ENCODE assay signal across 15 cellular contexts in the genomic region with DNA sequence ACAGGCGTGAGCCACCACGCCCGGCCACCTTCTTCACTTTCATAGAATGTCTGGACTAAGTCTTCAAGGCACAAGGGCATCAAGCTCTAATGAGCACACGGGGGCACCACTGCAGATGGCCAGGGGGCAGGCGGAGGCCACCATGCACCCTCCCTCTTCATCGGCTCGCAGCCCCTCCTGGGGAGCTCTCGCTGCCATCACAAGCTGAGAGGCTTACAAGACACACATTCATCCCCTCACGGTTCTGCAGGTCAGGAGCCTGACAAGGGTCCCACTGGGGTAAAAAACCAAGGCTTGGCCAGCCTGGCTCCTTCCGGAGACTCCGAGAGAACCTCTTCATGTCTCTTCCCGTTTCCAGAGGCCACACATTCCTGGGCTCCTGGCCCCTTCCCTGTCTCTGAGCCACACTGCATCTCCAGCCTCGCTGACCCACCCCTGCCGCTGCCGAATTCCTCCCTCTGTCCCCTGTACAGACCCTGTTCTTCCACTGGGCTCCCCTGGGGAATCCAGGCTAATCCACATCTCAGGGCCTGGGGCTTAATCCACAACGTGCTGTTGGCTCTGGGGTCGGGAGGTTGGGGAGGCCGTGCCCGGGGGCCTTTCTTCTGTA. TPM values are rescaled to one million over a fixed set of nuclear protein-coding genes. Genes with fewer than 3 reads are reported as not detected.
A peak's percentile ranks its signal among the peaks of the same experiment; 100 is the strongest.
DNase-seq lines count a peak whose midpoint lies in the region; ATAC-seq and TF ChIP-seq lines count a peak whose summit lies in the region.
"Had no signal": no experiment of that assay in that cellular context is flagged by ENCODE, and none has a peak within 500 bp of the region (broad histone marks: within the 10 kb centered on the region; RNA-seq: fewer than 3 reads in every experiment).

No MANE protein-coding gene starts in this region.

- CTCF ChIA-PET in activated CD4-positive, alpha-beta T cell treated with anti-CD3 and anti-CD28 coated beads, Interleukin-2, amount 10 ng/mL, durations not matched to agents 7 days and 5 days (lab: Charles Lee) = no interaction called here
- CTCF ChIA-PET in Calu3 (lab: Charles Lee) (no interaction called here), MCF 10A (lab: Yijun Ruan, JAX) (no interaction called here)

- H3K9me3 Mint-ChIP-seq in activated CD4-positive, alpha-beta T cell treated with anti-CD3 and anti-CD28 coated beads, Interleukin-2, amount 10 ng/mL, durations not matched to agents 7 days and 5 days = no peaks in the 10 kb centered on the region
- no peaks in the 10 kb centered on the region for H3K9me3 Mint-ChIP-seq in activated T-helper 17 cell treated with anti-CD3 and anti-CD28 coated beads, Interleukin-2, amount 50 U/mL, for 72 hours
- no peaks in the 10 kb centered on the region for H3K9me3 Mint-ChIP-seq in natural killer cell treated with Interleukin-12 subunit alpha and Interleukin-12 subunit beta and Interleukin-15 and Interleukin-18, amount 100 ng/mL, for 72 hours
- H3K9me3 Mint-ChIP-seq in Calu3 (ENCODE audit: low read depth, unreplicated experiment) = no peaks in the 10 kb centered on the region
- H3K9me3 Mint-ChIP-seq in MCF 10A (ENCODE audit: unreplicated experiment) = no peaks in the 10 kb centered on the region
- H3K9me3 Mint-ChIP-seq: H9 had no signal

- H3K27me3 Mint-ChIP-seq in activated CD4-positive, alpha-beta T cell treated with anti-CD3 and anti-CD28 coated beads, Interleukin-2, amount 10 ng/mL, durations not matched to agents 7 days and 5 days = peaks cover 27% of the 10 kb centered on the region
- H3K27me3 Mint-ChIP-seq in activated T-helper 17 cell treated with anti-CD3 and anti-CD28 coated beads, Interleukin-2, amount 50 U/mL, for 72 hours = peaks cover 9% of the 10 kb centered on the region
- H3K27me3 Mint-ChIP-seq in natural killer cell treated with Interleukin-12 subunit alpha and Interleukin-12 subunit beta and Interleukin-15 and Interleukin-18, amount 100 ng/mL, for 72 hours = peaks cover 52 to 57% of the 10 kb centered on the region in 2 donors
- peaks cover 54% of the 10 kb centered on the region for H3K27me3 Mint-ChIP-seq in Calu3 (ENCODE audit: unreplicated experiment)
- H3K27me3 Mint-ChIP-seq in MCF 10A (ENCODE audit: insufficient read depth, unreplicated experiment) = peaks cover 26% of the 10 kb centered on the region

- no peak for ATAC-seq in activated T-helper 17 cell treated with anti-CD3 and anti-CD28 coated beads, Interleukin-2, amount 50 U/mL, for 72 hours (replicated peaks)
- peak in 1 of 2 donors; percentile 13 for ATAC-seq in natural killer cell treated with Interleukin-12 subunit alpha and Interleukin-12 subunit beta and Interleukin-15 and Interleukin-18, amount 100 ng/mL, for 72 hours

- BruUV-seq in Calu3 (replicated peaks; lab: Mats Ljungman, UMichigan) (no TSS peak), MCF 10A (replicated peaks; lab: Mats Ljungman, UMichigan) (no TSS peak)

- peak overlapping the region; percentile 92 for H3K27ac Mint-ChIP-seq in activated CD4-positive, alpha-beta T cell treated with anti-CD3 and anti-CD28 coated beads, Interleukin-2, amount 10 ng/mL, durations not matched to agents 7 days and 5 days
- H3K27ac Mint-ChIP-seq in activated T-helper 17 cell treated with anti-CD3 and anti-CD28 coated beads, Interleukin-2, amount 50 U/mL, for 72 hours = no peak overlapping the region
- H3K27ac Mint-ChIP-seq in natural killer cell treated with Interleukin-12 subunit alpha and Interleukin-12 subunit beta and Interleukin-15 and Interleukin-18, amount 100 ng/mL, for 72 hours = peak overlapping the region in 1 of 2 donors; percentile 76
- H3K27ac Mint-ChIP-seq in Calu3 (ENCODE audit: unreplicated experiment) (no peak overlapping the region), MCF 10A (ENCODE audit: low read depth, unreplicated experiment) (no peak overlapping the region)

- DNase-seq in activated CD4-positive, alpha-beta T cell treated with anti-CD3 and anti-CD28 coated beads, Interleukin-2, amount 10 ng/mL, durations not matched to agents 7 days and 5 days = no peak
- DNase-seq in activated CD4-positive, alpha-beta T cell treated with anti-CD3 and anti-CD28 coated beads for 1 hour = no peak
- DNase-seq in ELF-1 (ENCODE audit: low read depth, low spot score) (peak; percentile 56), Calu3 (no peak), MCF 10A (ENCODE audit: unreplicated experiment) (no peak), NCI-H2107 (lab: John Stamatoyannopoulos, UW) (no peak)
- DNase-seq in natural killer cell treated with Interleukin-12 subunit alpha and Interleukin-12 subunit beta and Interleukin-15 and Interleukin-18, amount 100 ng/mL, for 72 hours (ENCODE audit: low spot score) = no peak
- DNase-seq: Caco-2, cerebellar nuclear complex, foreskin fibroblast, GF-D8, H9, NCI-H2081 treated with DMSO at 0.1 percent for 48 hours, NCI-H748 treated with DMSO at 0.1 percent for 48 hours had no signal

- no peak for TF ChIP-seq CTCF in Calu3 (IDR thresholded peaks at IDR 0.05; ENCODE audit: unreplicated experiment)
- TF ChIP-seq CTCF in MCF 10A (IDR thresholded peaks at IDR 0.05; ENCODE audit: unreplicated experiment) = no peak

- H3K36me3 Mint-ChIP-seq in activated CD4-positive, alpha-beta T cell treated with anti-CD3 and anti-CD28 coated beads, Interleukin-2, amount 10 ng/mL, durations not matched to agents 7 days and 5 days (ENCODE audit: low read depth) = peaks cover 4% of the 10 kb centered on the region
- no peaks in the 10 kb centered on the region for H3K36me3 Mint-ChIP-seq in activated T-helper 17 cell treated with anti-CD3 and anti-CD28 coated beads, Interleukin-2, amount 50 U/mL, for 72 hours (ENCODE audit: low read depth)
- H3K36me3 Mint-ChIP-seq in natural killer cell treated with Interleukin-12 subunit alpha and Interleukin-12 subunit beta and Interleukin-15 and Interleukin-18, amount 100 ng/mL, for 72 hours = no peaks in the 10 kb centered on the region
- H3K36me3 Mint-ChIP-seq in Calu3 (ENCODE audit: insufficient read depth, unreplicated experiment) (no peaks in the 10 kb centered on the region), MCF 10A (ENCODE audit: insufficient read depth, unreplicated experiment) (no peaks in the 10 kb centered on the region)

- H3K4me1 Mint-ChIP-seq in activated CD4-positive, alpha-beta T cell treated with anti-CD3 and anti-CD28 coated beads, Interleukin-2, amount 10 ng/mL, durations not matched to agents 7 days and 5 days = peaks cover 23% of the 10 kb centered on the region
- peaks cover 11% of the 10 kb centered on the region for H3K4me1 Mint-ChIP-seq in activated T-helper 17 cell treated with anti-CD3 and anti-CD28 coated beads, Interleukin-2, amount 50 U/mL, for 72 hours
- H3K4me1 Mint-ChIP-seq in natural killer cell treated with Interleukin-12 subunit alpha and Interleukin-12 subunit beta and Interleukin-15 and Interleukin-18, amount 100 ng/mL, for 72 hours (ENCODE audit: low read depth in 2 of 2) = peaks cover 21 to 22% of the 10 kb centered on the region in 2 donors
- H3K4me1 Mint-ChIP-seq in Calu3 (ENCODE audit: low read depth, unreplicated experiment) = no peaks in the 10 kb centered on the region
- H3K4me1 Mint-ChIP-seq in MCF 10A (ENCODE audit: insufficient read depth, unreplicated experiment) = no peaks in the 10 kb centered on the region

- H3K4me3 Mint-ChIP-seq in activated CD4-positive, alpha-beta T cell treated with anti-CD3 and anti-CD28 coated beads, Interleukin-2, amount 10 ng/mL, durations not matched to agents 7 days and 5 days = peak overlapping the region; percentile 74
- peak overlapping the region; percentile 76 for H3K4me3 Mint-ChIP-seq in activated T-helper 17 cell treated with anti-CD3 and anti-CD28 coated beads, Interleukin-2, amount 50 U/mL, for 72 hours
- H3K4me3 Mint-ChIP-seq in natural killer cell treated with Interleukin-12 subunit alpha and Interleukin-12 subunit beta and Interleukin-15 and Interleukin-18, amount 100 ng/mL, for 72 hours = peak overlapping the region; percentile 62
- H3K4me3 Mint-ChIP-seq in Calu3 (ENCODE audit: low read depth, unreplicated experiment) (no peak overlapping the region), MCF 10A (ENCODE audit: unreplicated experiment) (no peak overlapping the region)
- H3K4me3 Mint-ChIP-seq: H9 had no signal

- intact Hi-C loops in Calu3 (cut with micrococcal nuclease; ENCODE audit: unreplicated experiment) = no loop called here
- intact Hi-C loops in MCF 10A (cut with micrococcal nuclease) = no loop called here

- POLR2A ChIA-PET in activated CD4-positive, alpha-beta T cell treated with anti-CD3 and anti-CD28 coated beads, Interleukin-2, amount 10 ng/mL, durations not matched to agents 7 days and 5 days (lab: Charles Lee) = no interaction called here
- POLR2A ChIA-PET in MCF 10A (lab: Yijun Ruan, JAX) = interaction anchor here (1.1 kb wide), 1 partner anchor 8 kb away, joined by 5 read pairs; no protein-coding TSS in a partner anchor

RNA-seq across cellular contexts. Expression of a gene that starts 19.8 kb away (rescaled TPM):
- under 1 TPM; 0.55 to 0.58 TPM for total RNA-seq in activated CD4-positive, alpha-beta T cell treated with anti-CD3 and anti-CD28 coated beads, Interleukin-2, amount 10 ng/mL, durations not matched to agents 7 days and 5 days
- under 1 TPM; 0.11 to 0.56 TPM for total RNA-seq in activated T-helper 17 cell treated with anti-CD3 and anti-CD28 coated beads, Interleukin-2, amount 50 U/mL, for 72 hours
- under 1 TPM; 0.12 to 0.61 TPM for total RNA-seq in natural killer cell treated with Interleukin-12 subunit alpha and Interleukin-12 subunit beta and Interleukin-15 and Interleukin-18, amount 100 ng/mL, for 72 hours
- total RNA-seq in Calu3 (2022) = 0.12 and 0.14 TPM in 2 replicates
- total RNA-seq in MCF 10A (2022) = 0.96 and 1.4 TPM in 2 replicates

RNA-seq across cellular contexts. Expression of a gene that starts 35.5 kb away (rescaled TPM):
- 10 to 100 TPM; 29.8 to 33.0 TPM for total RNA-seq in activated CD4-positive, alpha-beta T cell treated with anti-CD3 and anti-CD28 coated beads, Interleukin-2, amount 10 ng/mL, durations not matched to agents 7 days and 5 days
- total RNA-seq in activated T-helper 17 cell treated with anti-CD3 and anti-CD28 coated beads, Interleukin-2, amount 50 U/mL, for 72 hours = 10 to 100 TPM; 22.5 to 27.4 TPM
- total RNA-seq in natural killer cell treated with Interleukin-12 subunit alpha and Interleukin-12 subunit beta and Interleukin-15 and Interleukin-18, amount 100 ng/mL, for 72 hours = 10 to 100 TPM; 19.9 to 28.0 TPM
- total RNA-seq in Calu3 (2022) (13.2 and 13.9 TPM in 2 replicates), MCF 10A (2022) (23.4 and 29.3 TPM in 2 replicates)

Comparison
In these comparisons a context has a peak if more than half of its experiments do, and no peak if none do; other contexts are left out.
1. H3K4me3 Mint-ChIP-seq: peak in activated CD4-positive, alpha-beta T cell treated with anti-CD3 and anti-CD28 coated beads, Interleukin-2, amount 10 ng/mL, durations not matched to agents 7 days and 5 days (single experiment), activated T-helper 17 cell treated with anti-CD3 and anti-CD28 coated beads, Interleukin-2, amount 50 U/mL, for 72 hours (single experiment) and natural killer cell treated with Interleukin-12 subunit alpha and Interleukin-12 subunit beta and Interleukin-15 and Interleukin-18, amount 100 ng/mL, for 72 hours (single experiment); none in Calu3 (single experiment) and MCF 10A (single experiment).